Comparison of ENCODE assay signal across 1 cellular context in the genomic region with DNA sequence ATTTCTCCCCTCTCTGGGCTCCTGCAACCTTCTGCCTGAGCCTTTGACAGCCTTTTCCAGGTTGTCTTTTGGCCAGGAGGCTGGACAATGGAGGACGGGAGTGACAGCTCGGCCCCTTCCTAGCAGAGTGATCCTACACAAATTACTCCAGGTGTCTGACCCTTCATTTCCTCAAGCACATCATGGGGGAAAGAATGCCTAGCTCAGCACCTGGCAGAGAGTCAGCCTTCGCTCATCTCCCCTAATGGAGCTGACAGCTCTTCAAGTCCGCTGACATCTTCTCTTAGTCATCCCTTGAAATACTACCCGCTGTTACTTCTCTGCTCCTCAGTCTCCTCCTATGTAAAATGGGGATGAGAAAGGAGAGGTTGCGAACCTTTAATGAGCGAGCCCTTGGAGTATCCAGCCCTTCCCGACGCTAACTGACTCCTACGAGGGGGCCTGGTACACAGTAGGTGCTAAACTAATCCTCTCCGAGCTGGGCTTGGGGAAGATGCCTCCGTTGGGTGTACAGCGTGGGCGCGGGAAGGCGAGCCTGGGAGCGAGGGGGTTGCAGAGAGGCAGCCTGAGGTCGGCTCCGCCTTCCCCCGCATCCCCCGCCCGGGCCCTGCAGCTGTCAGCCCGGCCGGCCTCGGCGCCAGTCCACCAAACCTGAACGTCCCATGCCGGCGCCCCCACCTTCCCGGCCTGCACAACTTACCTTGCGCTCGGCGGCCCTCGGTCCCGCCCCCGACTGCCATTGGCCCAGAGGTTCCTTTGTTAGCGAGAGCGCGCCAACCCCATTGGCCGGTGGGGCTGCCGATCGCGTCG.
A peak's percentile ranks its signal among the peaks of the same experiment; 100 is the strongest.
TF ChIP-seq lines count a peak whose summit lies in the region.

No MANE protein-coding gene starts in this region.

TF ChIP-seq in HCT116, 20 proteins besides CTCF, POLR2A, EP300 and RAD21 (continued from another document):
- TF ChIP-seq, protein P1, sequence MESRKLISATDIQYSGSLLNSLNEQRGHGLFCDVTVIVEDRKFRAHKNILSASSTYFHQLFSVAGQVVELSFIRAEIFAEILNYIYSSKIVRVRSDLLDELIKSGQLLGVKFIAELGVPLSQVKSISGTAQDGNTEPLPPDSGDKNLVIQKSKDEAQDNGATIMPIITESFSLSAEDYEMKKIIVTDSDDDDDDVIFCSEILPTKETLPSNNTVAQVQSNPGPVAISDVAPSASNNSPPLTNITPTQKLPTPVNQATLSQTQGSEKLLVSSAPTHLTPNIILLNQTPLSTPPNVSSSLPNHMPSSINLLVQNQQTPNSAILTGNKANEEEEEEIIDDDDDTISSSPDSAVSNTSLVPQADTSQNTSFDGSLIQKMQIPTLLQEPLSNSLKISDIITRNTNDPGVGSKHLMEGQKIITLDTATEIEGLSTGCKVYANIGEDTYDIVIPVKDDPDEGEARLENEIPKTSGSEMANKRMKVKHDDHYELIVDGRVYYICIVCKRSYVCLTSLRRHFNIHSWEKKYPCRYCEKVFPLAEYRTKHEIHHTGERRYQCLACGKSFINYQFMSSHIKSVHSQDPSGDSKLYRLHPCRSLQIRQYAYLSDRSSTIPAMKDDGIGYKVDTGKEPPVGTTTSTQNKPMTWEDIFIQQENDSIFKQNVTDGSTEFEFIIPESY (IDR thresholded peaks at IDR 0.05; ENCODE audit: extremely low read depth, insufficient replicate concordance, low read length) = no peak
- TF ChIP-seq EZH2phosphoT487 (IDR thresholded peaks at IDR 0.05; ENCODE audit: borderline replicate concordance) (no peak), TCF7L2 (IDR thresholded peaks at IDR 0.05; ENCODE audit: borderline replicate concordance, extremely low read depth, insufficient read depth, insufficient read length) (peak; percentile 95), YY1 (IDR thresholded peaks at IDR 0.05; ENCODE audit: extremely low read depth, insufficient replicate concordance, low read depth, low read length) (peak; percentile 54), SRF (IDR thresholded peaks at IDR 0.05; ENCODE audit: low read depth) (no peak), CBX3 (IDR thresholded peaks at IDR 0.05; ENCODE audit: low read depth) (no peak), FOSL1 (IDR thresholded peaks at IDR 0.05; ENCODE audit: low read depth) (no peak), ZFX (IDR thresholded peaks at IDR 0.05) (no peak), ZNF274 (IDR thresholded peaks at IDR 0.05; ENCODE audit: low read depth, low read length) (no peak), EGR1 (IDR thresholded peaks at IDR 0.05; ENCODE audit: low read depth) (peak; percentile 68)
- TF ChIP-seq, protein P2, sequence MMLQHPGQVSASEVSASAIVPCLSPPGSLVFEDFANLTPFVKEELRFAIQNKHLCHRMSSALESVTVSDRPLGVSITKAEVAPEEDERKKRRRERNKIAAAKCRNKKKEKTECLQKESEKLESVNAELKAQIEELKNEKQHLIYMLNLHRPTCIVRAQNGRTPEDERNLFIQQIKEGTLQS (IDR thresholded peaks at IDR 0.05) = no peak
- TF ChIP-seq, protein P3, sequence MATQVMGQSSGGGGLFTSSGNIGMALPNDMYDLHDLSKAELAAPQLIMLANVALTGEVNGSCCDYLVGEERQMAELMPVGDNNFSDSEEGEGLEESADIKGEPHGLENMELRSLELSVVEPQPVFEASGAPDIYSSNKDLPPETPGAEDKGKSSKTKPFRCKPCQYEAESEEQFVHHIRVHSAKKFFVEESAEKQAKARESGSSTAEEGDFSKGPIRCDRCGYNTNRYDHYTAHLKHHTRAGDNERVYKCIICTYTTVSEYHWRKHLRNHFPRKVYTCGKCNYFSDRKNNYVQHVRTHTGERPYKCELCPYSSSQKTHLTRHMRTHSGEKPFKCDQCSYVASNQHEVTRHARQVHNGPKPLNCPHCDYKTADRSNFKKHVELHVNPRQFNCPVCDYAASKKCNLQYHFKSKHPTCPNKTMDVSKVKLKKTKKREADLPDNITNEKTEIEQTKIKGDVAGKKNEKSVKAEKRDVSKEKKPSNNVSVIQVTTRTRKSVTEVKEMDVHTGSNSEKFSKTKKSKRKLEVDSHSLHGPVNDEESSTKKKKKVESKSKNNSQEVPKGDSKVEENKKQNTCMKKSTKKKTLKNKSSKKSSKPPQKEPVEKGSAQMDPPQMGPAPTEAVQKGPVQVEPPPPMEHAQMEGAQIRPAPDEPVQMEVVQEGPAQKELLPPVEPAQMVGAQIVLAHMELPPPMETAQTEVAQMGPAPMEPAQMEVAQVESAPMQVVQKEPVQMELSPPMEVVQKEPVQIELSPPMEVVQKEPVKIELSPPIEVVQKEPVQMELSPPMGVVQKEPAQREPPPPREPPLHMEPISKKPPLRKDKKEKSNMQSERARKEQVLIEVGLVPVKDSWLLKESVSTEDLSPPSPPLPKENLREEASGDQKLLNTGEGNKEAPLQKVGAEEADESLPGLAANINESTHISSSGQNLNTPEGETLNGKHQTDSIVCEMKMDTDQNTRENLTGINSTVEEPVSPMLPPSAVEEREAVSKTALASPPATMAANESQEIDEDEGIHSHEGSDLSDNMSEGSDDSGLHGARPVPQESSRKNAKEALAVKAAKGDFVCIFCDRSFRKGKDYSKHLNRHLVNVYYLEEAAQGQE (IDR thresholded peaks at IDR 0.05; ENCODE audit: low read depth) = no peak
- TF ChIP-seq, protein P4, sequence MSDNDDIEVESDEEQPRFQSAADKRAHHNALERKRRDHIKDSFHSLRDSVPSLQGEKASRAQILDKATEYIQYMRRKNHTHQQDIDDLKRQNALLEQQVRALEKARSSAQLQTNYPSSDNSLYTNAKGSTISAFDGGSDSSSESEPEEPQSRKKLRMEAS (IDR thresholded peaks at IDR 0.05) = peak; percentile 62
